Comparison of ENCODE assay signal across 8 cellular contexts in genomic region chr19:996051-996838, GRCh38. TPM values are rescaled to one million over a fixed set of nuclear protein-coding genes. Genes with fewer than 3 reads are reported as not detected.
DNase-seq lines count a peak whose midpoint lies in the region; ATAC-seq and TF ChIP-seq lines count a peak whose summit lies in the region.

No MANE protein-coding gene starts in this region.

- H3K4me1 ChIP-seq in fibroblast of lung (ENCODE audit: control insufficient read depth, extremely low read depth, insufficient read depth, low read length) = no peaks in the 10 kb centered on the region

- H3K79me2 ChIP-seq in fibroblast of lung (ENCODE audit: control insufficient read depth, insufficient read depth, low read length) = no peaks in the 10 kb centered on the region

- no peak for TF ChIP-seq CTCF in fibroblast of lung (conservative IDR thresholded peaks at IDR 0.05 in 1 of 2, IDR thresholded peaks at IDR 0.05 in 1 of 2; ENCODE audit: low read depth in 1 of 2, low read length in 2 of 2)

- H3K27me3 ChIP-seq in fibroblast of lung (ENCODE audit: control insufficient read depth, insufficient read depth, low read length) = peaks cover 27% of the 10 kb centered on the region

- no peak overlapping the region for H2AFZ ChIP-seq in fibroblast of lung (ENCODE audit: low read length)

- ATAC-seq in HG02759 (IDR thresholded peaks at IDR 0.05; ENCODE audit: unreplicated experiment) (no peak), GM18858 (IDR thresholded peaks at IDR 0.05; ENCODE audit: unreplicated experiment) (no peak)

- H3K4me2 ChIP-seq in fibroblast of lung (ENCODE audit: extremely low read depth, insufficient read depth, low read length) = peak overlapping the region; percentile 25

- no peak overlapping the region for H3K27ac ChIP-seq in fibroblast of lung (ENCODE audit: insufficient read depth, low read length)

- peak overlapping the region in 1 of 4 experiments; percentile 14 for H3K4me3 ChIP-seq in fibroblast of lung (replicated peaks in 1 of 4; ENCODE audit: control extremely low read depth in 1 of 4, insufficient read depth in 1 of 4, low read depth in 3 of 4, low read length in 4 of 4)

- DNase-seq in Daoy (ENCODE audit: low read depth) (peak; percentile 81), NCI-H2171 treated with DMSO at 0.1 percent for 48 hours (lab: John Stamatoyannopoulos, UW) (peak; percentile 68), fibroblast of lung (ENCODE audit: low read depth in 2 of 2) (peak; percentile 57 to 64), nucleus accumbens (lab: John Stamatoyannopoulos, UW) (no peak)
- DNase-seq in activated CD8-positive, alpha-beta memory T cell treated with anti-CD3 and anti-CD28 coated beads, Interleukin-2, amount 50 U/mL, for 24 hours (ENCODE audit: extremely low read depth) = peak; percentile 39
- DNase-seq in stimulated activated CD4-positive, alpha-beta T cell treated with anti-CD3 and anti-CD28 coated beads, Interleukin-1b, Interleukin-23, amount 100 ng/mL, for 1 hour (ENCODE audit: low read depth in 2 of 2) = peak; percentile 21 to 66

- peaks cover 12% of the 10 kb centered on the region for H3K36me3 ChIP-seq in fibroblast of lung (ENCODE audit: control insufficient read depth, insufficient read depth, low read length)

- no peaks in the 10 kb centered on the region for H3K9me3 ChIP-seq in fibroblast of lung (ENCODE audit: control insufficient read depth, insufficient read depth, low read depth, low read length)

- no peak overlapping the region for H3K9ac ChIP-seq in fibroblast of lung (ENCODE audit: insufficient read depth, low read length)

- H4K20me1 ChIP-seq in fibroblast of lung (ENCODE audit: control insufficient read depth, extremely low read depth, insufficient read depth, low read length) = no peaks in the 10 kb centered on the region

RNA-seq across cellular contexts. Expression of gene GRIN3B, which starts 4.0 kb away (rescaled TPM):
- not detected in 2 replicates for total RNA-seq in Daoy (2014; rRNA removed; shearing (Covaris generic))
- 0.51 and 0.66 TPM in 2 replicates for total RNA-seq in fibroblast of lung
- polyA plus RNA-seq in fibroblast of lung = 0.12 and 0.25 TPM in 2 replicates
- 0.44 and 0.59 TPM in 2 replicates for polyA plus RNA-seq in fibroblast of lung (2012)
- polyA minus RNA-seq in fibroblast of lung (ENCODE audit: low replicate concordance) = 0.20 and 0.22 TPM in 2 replicates

RNA-seq across cellular contexts. Expression of gene WDR18, which starts 12.1 kb away (rescaled TPM):
- 73.1 and 92.5 TPM in 2 replicates for total RNA-seq in Daoy (2014; rRNA removed; shearing (Covaris generic))
- total RNA-seq in fibroblast of lung = 41.6 and 42.3 TPM in 2 replicates
- 10.0 and 16.1 TPM in 2 replicates for polyA plus RNA-seq in fibroblast of lung
- 20.9 and 47.3 TPM in 2 replicates for polyA plus RNA-seq in fibroblast of lung (2012)
- polyA minus RNA-seq in fibroblast of lung (ENCODE audit: low replicate concordance) = 39.3 and 66.7 TPM in 2 replicates

RNA-seq across cellular contexts. Expression of gene TMEM259, which starts 24.7 kb away (rescaled TPM):
- total RNA-seq in Daoy (2014; rRNA removed; shearing (Covaris generic)) = 79.1 and 81.7 TPM in 2 replicates
- 47.5 and 57.8 TPM in 2 replicates for total RNA-seq in fibroblast of lung
- polyA plus RNA-seq in fibroblast of lung = 67.1 and 67.9 TPM in 2 replicates
- polyA plus RNA-seq in fibroblast of lung (2012) = 67.4 and 72.8 TPM in 2 replicates
- polyA minus RNA-seq in fibroblast of lung (ENCODE audit: low replicate concordance) = 106 and 167 TPM in 2 replicates

RNA-seq across cellular contexts. Expression of gene RNU6-2, which starts 25.1 kb away (rescaled TPM):
- total RNA-seq in Daoy (2014; rRNA removed; shearing (Covaris generic)) = not detected in 2 replicates
- total RNA-seq in fibroblast of lung = not detected in 2 replicates
- not detected in 2 replicates for polyA plus RNA-seq in fibroblast of lung
- polyA plus RNA-seq in fibroblast of lung (2012) = not detected in 2 replicates
- not detected in 2 replicates for polyA minus RNA-seq in fibroblast of lung (ENCODE audit: low replicate concordance)

RNA-seq across cellular contexts. Expression of gene CNN2, which starts 30.2 kb away (rescaled TPM):
- total RNA-seq in Daoy (2014; rRNA removed; shearing (Covaris generic)) = 162 and 166 TPM in 2 replicates
- total RNA-seq in fibroblast of lung = 120 and 194 TPM in 2 replicates
- 299 and 473 TPM in 2 replicates for polyA plus RNA-seq in fibroblast of lung
- polyA plus RNA-seq in fibroblast of lung (2012) = 425 and 591 TPM in 2 replicates
- polyA minus RNA-seq in fibroblast of lung (ENCODE audit: low replicate concordance) = 987 and 1,445 TPM in 2 replicates

Comparison
In these comparisons a context has a peak if more than half of its experiments do, and no peak if none do; other contexts are left out.
1. DNase-seq: peak in Daoy (single experiment), NCI-H2171 treated with DMSO at 0.1 percent for 48 hours (single experiment), activated CD8-positive, alpha-beta memory T cell treated with anti-CD3 and anti-CD28 coated beads, Interleukin-2, amount 50 U/mL, for 24 hours (single experiment), fibroblast of lung (2 of 2) and stimulated activated CD4-positive, alpha-beta T cell treated with anti-CD3 and anti-CD28 coated beads, Interleukin-1b, Interleukin-23, amount 100 ng/mL, for 1 hour (2 of 2); none in nucleus accumbens (0 of 56).